27 cellular contexts compared by ENCODE assay signal in the genomic region with DNA sequence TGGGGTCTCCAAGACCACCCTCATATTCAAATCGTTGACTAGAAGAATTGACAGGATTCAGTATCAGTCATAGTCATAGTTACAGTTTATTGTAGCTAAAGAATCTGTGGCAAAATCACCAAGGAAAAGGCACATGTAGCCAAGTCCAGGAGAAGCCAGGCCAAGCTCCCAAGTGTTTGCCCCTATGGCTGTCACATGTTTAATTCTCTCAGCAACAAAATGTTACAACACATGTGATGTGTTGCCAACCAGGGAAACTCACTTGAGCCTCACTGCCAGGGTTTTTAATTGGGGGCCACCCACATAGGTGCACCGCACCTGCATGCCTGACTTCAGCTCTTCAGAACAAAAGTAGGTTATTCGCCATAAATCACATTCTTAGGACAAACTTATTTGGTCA.
"Had no signal": no experiment of that assay in that cellular context is flagged by ENCODE, and none has a peak within 500 bp of the region (broad histone marks: within the 10 kb centered on the region; RNA-seq: fewer than 3 reads in every experiment).

No MANE protein-coding gene starts in this region.

- H3K4me1 Mint-ChIP-seq: naive thymus-derived CD8-positive, alpha-beta T cell; neural crest cell; stimulated activated naive B cell treated with anti-CD40 and anti-IgM and Interleukin-4, amounts not matched to agents 10 μg/mL and 1 μg/mL and 100 μg/mL, for 72 hours had no signal

- H3K27me3 Mint-ChIP-seq: naive thymus-derived CD8-positive, alpha-beta T cell; stimulated activated naive B cell treated with anti-CD40 and anti-IgM and Interleukin-4, amounts not matched to agents 10 μg/mL and 1 μg/mL and 100 μg/mL, for 72 hours had no signal

- DNase-seq: hippocampal formation; kidney; left colon; left lung; lower lobe of right lung; mammary epithelial cell; mesenchymal stem cell; naive thymus-derived CD8-positive, alpha-beta T cell; nucleus accumbens; pancreas; posterior cingulate gyrus; retina; right cardiac atrium; stimulated activated CD4-positive, alpha-beta T cell treated with anti-CD3 and anti-CD28 coated beads, Interleukin-12 subunit alpha, Interleukin-12 subunit beta, amount 100 ng/mL, for 4 hours; stimulated activated CD4-positive, alpha-beta T cell treated with anti-CD3 and anti-CD28 coated beads, Interleukin-15, amount 100 ng/mL, for 24 hours; stimulated activated CD4-positive, alpha-beta T cell treated with anti-CD3 and anti-CD28 coated beads, Interleukin-2, amount 100 ng/mL, for 24 hours; stimulated activated CD4-positive, alpha-beta T cell treated with anti-CD3 and anti-CD28 coated beads, Interleukin-4, amount 100 ng/mL, for 1 hour; stimulated activated naive B cell treated with anti-CD40 and anti-IgM and Interleukin-4, amounts not matched to agents 10 μg/mL and 1 μg/mL and 100 μg/mL, for 72 hours; stimulated activated naive CD8-positive, alpha-beta T cell treated with anti-CD3 and anti-CD28 coated beads, Interleukin-15, Interleukin-2, amounts not matched to agents 100 U/mL and 50 U/mL, for 24 hours; stomach; transverse colon; upper lobe of left lung had no signal

- H3K4me1 ChIP-seq: left lung, lower lobe of right lung, pancreas, prostate gland, stomach, upper lobe of left lung, vagina had no signal

- H3K36me3 ChIP-seq: left lung, lower lobe of right lung, pancreas, prostate gland, stomach, transverse colon, upper lobe of left lung, vagina had no signal

- H3K27ac ChIP-seq: left lung, lower lobe of right lung, pancreas, stomach, transverse colon, upper lobe of left lung, vagina had no signal

- H3K4me3 Mint-ChIP-seq: naive thymus-derived CD8-positive, alpha-beta T cell; nephron; neural crest cell; stimulated activated naive B cell treated with anti-CD40 and anti-IgM and Interleukin-4, amounts not matched to agents 10 μg/mL and 1 μg/mL and 100 μg/mL, for 72 hours had no signal

- H3K27me3 ChIP-seq: left lung, pancreas, stomach, transverse colon, upper lobe of left lung, vagina had no signal

- H3K4me3 ChIP-seq: left lung, lower lobe of right lung, pancreas, prostate gland, skin epidermis, stomach, transverse colon, upper lobe of left lung, vagina had no signal

- H3K9me3 ChIP-seq: lower lobe of right lung, pancreas, prostate gland, vagina had no signal

- ATAC-seq: left colon; left lung; lower lobe of right lung; naive thymus-derived CD8-positive, alpha-beta T cell; pancreas; right cardiac atrium; stimulated activated naive B cell treated with anti-CD40 and anti-IgM and Interleukin-4, amounts not matched to agents 10 μg/mL and 1 μg/mL and 100 μg/mL, for 72 hours; stimulated activated naive CD8-positive, alpha-beta T cell treated with anti-CD3 and anti-CD28 coated beads, Interleukin-15, Interleukin-2, amounts not matched to agents 100 U/mL and 50 U/mL, for 24 hours had no signal

- H3K36me3 Mint-ChIP-seq: stimulated activated naive B cell treated with anti-CD40 and anti-IgM and Interleukin-4, amounts not matched to agents 10 μg/mL and 1 μg/mL and 100 μg/mL, for 72 hours had no signal
